8 cellular contexts compared by ENCODE assay signal in genomic region chr14:61671086-61671485, GRCh38. TPM values are rescaled to one million over a fixed set of nuclear protein-coding genes. Genes with fewer than 3 reads are reported as not detected.
DNase-seq lines count a peak whose midpoint lies in the region; ATAC-seq lines count a peak whose summit lies in the region.

No MANE protein-coding gene starts in this region.

- H3K27me3 Mint-ChIP-seq in immature natural killer cell (ENCODE audit: low read depth in 3 of 3) = peaks cover 0 to 3% (median 2%) of the 10 kb centered on the region in 3 donors

- H3K9me3 Mint-ChIP-seq in immature natural killer cell = no peaks in the 10 kb centered on the region

- no peaks in the 10 kb centered on the region for H3K9me3 ChIP-seq in aorta (ENCODE audit: control insufficient read depth, low read length)

- no peaks in the 10 kb centered on the region for H3K27me3 ChIP-seq in aorta (ENCODE audit: control insufficient read depth in 1 of 2, insufficient read depth in 2 of 2, low read length in 1 of 2)

- H3K4me3 ChIP-seq in Jurkat, Clone E6-1 (ENCODE audit: low read length) = no peak overlapping the region
- no peak overlapping the region for H3K4me3 ChIP-seq in aorta (ENCODE audit: low read length in 2 of 2)

- peak; percentile 87 for ATAC-seq in GM18498 (IDR thresholded peaks at IDR 0.05; ENCODE audit: unreplicated experiment)
- ATAC-seq in GM21576 (IDR thresholded peaks at IDR 0.05; ENCODE audit: unreplicated experiment) = peak; percentile 90
- ATAC-seq in aorta (ENCODE audit: low FRiP score) = no peak

- peaks cover 5 to 9% of the 10 kb centered on the region in 2 donors for H3K4me1 Mint-ChIP-seq in immature natural killer cell

- no peak overlapping the region for H3K4me3 Mint-ChIP-seq in immature natural killer cell

- WGBS in aorta, 2 donors = 39 to 47% methylated on average over 3 of the region's 3 CpGs

- H3K36me3 Mint-ChIP-seq in immature natural killer cell = no peaks in the 10 kb centered on the region

- peak; percentile 56 for DNase-seq in Jurkat, Clone E6-1 (ENCODE audit: low read depth, low spot score)
- peak; percentile 55 to 66 (median 63) for DNase-seq in immature natural killer cell
- no peak for DNase-seq in aorta
- DNase-seq in H4 (ENCODE audit: low spot score) = no peak
- no peak for DNase-seq in T-helper 9 cell
- DNase-seq in SW480 (ENCODE audit: low spot score) = no peak

- H3K27ac ChIP-seq in aorta (ENCODE audit: low read depth in 1 of 2, low read length in 2 of 2) = no peak overlapping the region

- intact Hi-C loops in aorta (cut with DNase I) = no loop called here

- no peaks in the 10 kb centered on the region for H3K4me1 ChIP-seq in aorta (ENCODE audit: control insufficient read depth in 1 of 2, insufficient read depth in 2 of 2, low read length in 2 of 2)

- no peak overlapping the region for H3K27ac Mint-ChIP-seq in immature natural killer cell

- no peaks in the 10 kb centered on the region for H3K36me3 ChIP-seq in aorta (ENCODE audit: control insufficient read depth in 1 of 2, insufficient read depth in 2 of 2, low read length in 1 of 2)

RNA-seq across cellular contexts. Expression of gene HIF1A, which starts 24.2 kb away (rescaled TPM):
- polyA plus RNA-seq in Jurkat, Clone E6-1 (2012; ENCODE audit: insufficient read depth, insufficient read length) = 36.3 TPM
- polyA plus RNA-seq in immature natural killer cell (10 to 100 TPM; 28.7 to 62.2 (median 34.3) TPM), aorta (10 to 100 TPM; 43.8 to 46.8 TPM)
- 100 to 1,000 TPM; 164 to 173 TPM for total RNA-seq in aorta
- total RNA-seq in H4 (2014; rRNA removed; shearing (Covaris generic)) = 168 and 242 TPM in 2 replicates

Comparison
In these comparisons a context has a peak if more than half of its experiments do, and no peak if none do; other contexts are left out.
1. DNase-seq: peak in Jurkat, Clone E6-1 (single experiment) and immature natural killer cell (3 of 3); none in aorta (0 of 2), H4 (single experiment), T-helper 9 cell (single experiment) and SW480 (single experiment).